In genomic region chr16:47927330-47927729, GRCh38 we compare ENCODE assay signal across 29 cellular contexts.
DNase-seq lines count a peak whose midpoint lies in the region; ATAC-seq and TF ChIP-seq lines count a peak whose summit lies in the region.
"Had no signal": no experiment of that assay in that cellular context is flagged by ENCODE, and none has a peak within 500 bp of the region (broad histone marks: within the 10 kb centered on the region; RNA-seq: fewer than 3 reads in every experiment).

No MANE protein-coding gene starts in this region.

- no peaks in the 10 kb centered on the region for H3K36me3 ChIP-seq in adipocyte (ENCODE audit: control insufficient read depth, insufficient read depth, low read length, severe bottlenecking)
- H3K36me3 ChIP-seq: brain microvascular endothelial cell, esophagus muscularis mucosa, neutrophil, stomach, tibial nerve had no signal

- peak overlapping the region; percentile 47; the same call in 1 of the 2 replicates for H3K27ac Mint-ChIP-seq in HFFc6
- H3K27ac Mint-ChIP-seq: activated B cell treated with CpG ODN at 0.5 μM for 24 hours; activated naive CD8-positive, alpha-beta T cell treated with anti-CD3 and anti-CD28 coated beads for 36 hours; activated T-helper 2 cell treated with anti-CD3 and anti-CD28 coated beads, Interferon-gamma antibody, Interleukin-2, Interleukin-4, amounts not matched to agents 10 μg/mL and 5 μg/mL and 100 μg/mL, durations not matched to agents 14 hours and 24 hours and 36 hours; memory B cell had no signal

- no peaks in the 10 kb centered on the region for H3K36me3 Mint-ChIP-seq in HFFc6 (ENCODE audit: low read depth)
- H3K36me3 Mint-ChIP-seq: activated naive CD8-positive, alpha-beta T cell treated with anti-CD3 and anti-CD28 coated beads for 36 hours; memory B cell had no signal

- CTCF ChIA-PET in AG04449 (lab: Yijun Ruan, JAX): interaction anchor here (1.5 kb wide), 2 partner anchors 11 to 238 kb away, joined by 3 read pairs; no protein-coding TSS in a partner anchor

- H3K4me1 Mint-ChIP-seq in HFFc6 (ENCODE audit: low read depth): peaks cover 32% of the 10 kb centered on the region
- H3K4me1 Mint-ChIP-seq: activated B cell treated with CpG ODN at 0.5 μM for 24 hours; activated naive CD8-positive, alpha-beta T cell treated with anti-CD3 and anti-CD28 coated beads for 36 hours; memory B cell had no signal

- no peak overlapping the region for H3K4me3 Mint-ChIP-seq in HFFc6
- H3K4me3 Mint-ChIP-seq: activated B cell treated with CpG ODN at 0.5 μM for 24 hours; activated naive CD8-positive, alpha-beta T cell treated with anti-CD3 and anti-CD28 coated beads for 36 hours; memory B cell had no signal

- POLR2A ChIA-PET in AG04449 (lab: Yijun Ruan, JAX): no interaction called here

- no peaks in the 10 kb centered on the region for H3K4me1 ChIP-seq in adipocyte (ENCODE audit: control insufficient read depth, insufficient read depth, low read length)
- H3K4me1 ChIP-seq: esophagus muscularis mucosa, psoas muscle, stomach, tibial nerve had no signal

- H3K4me3 ChIP-seq in AG04449 (ENCODE audit: low read depth, low read length) (no peak overlapping the region), adipocyte (ENCODE audit: low read length) (no peak overlapping the region)
- H3K4me3 ChIP-seq: esophagus muscularis mucosa, GM12878, psoas muscle, stomach, tibial nerve had no signal

- no peak for TF ChIP-seq CTCF in AG04449 (IDR thresholded peaks at IDR 0.05; ENCODE audit: insufficient read depth, low read length, missing control alignments)
- TF ChIP-seq CTCF in HFFc6 (IDR thresholded peaks at IDR 0.05): no peak

- H3K9ac ChIP-seq in adipocyte (ENCODE audit: low read length): no peak overlapping the region

- peaks cover 2% of the 10 kb centered on the region; the same call in 1 of the 2 replicates for H3K27me3 Mint-ChIP-seq in HFFc6 (ENCODE audit: insufficient read depth)

- intact Hi-C loops in left cardiac atrium (cut with DNase I) (no loop called here), posterior cingulate gyrus (cut with DNase I) (loop anchor here (5.0 kb wide), 1 partner anchor 395 kb away; no protein-coding TSS in a partner anchor)

- H3K27me3 ChIP-seq in adipocyte (replicated peaks; ENCODE audit: control insufficient read depth, insufficient read depth, low read length): no peaks in the 10 kb centered on the region
- H3K27me3 ChIP-seq: brain microvascular endothelial cell, esophagus muscularis mucosa, neutrophil, stomach, tibial nerve had no signal

- DNase-seq in AG04449 (ENCODE audit: low read depth, low spot score): peak; percentile 7
- DNase-seq in HFFc6: peak; percentile 57
- peak; percentile 46 for DNase-seq in adipocyte (ENCODE audit: low read depth)
- peak; percentile 64 for DNase-seq in iris pigment epithelial cell (ENCODE audit: low read depth)
- DNase-seq in effector CD8-positive, alpha-beta T cell (lab: John Stamatoyannopoulos, UW): no peak
- no peak for DNase-seq in left cardiac atrium
- no peak for DNase-seq in posterior cingulate gyrus
- DNase-seq in AG20443 (ENCODE audit: low spot score): no peak
- DNase-seq: 8988T; activated B cell treated with CpG ODN at 0.5 μM for 24 hours; activated CD4-positive, alpha-beta T cell treated with anti-CD3 and anti-CD28 coated beads, Interleukin-2, amount 50 U/mL, for 4 hours; activated CD8-positive, alpha-beta memory T cell treated with anti-CD3 and anti-CD28 coated beads, Interleukin-2, amount 50 U/mL, for 48 hours; activated naive CD8-positive, alpha-beta T cell treated with anti-CD3 and anti-CD28 coated beads for 36 hours; brain microvascular endothelial cell; effector CD4-positive, alpha-beta T cell; NCI-H1105; NCI-H2029; NCI-H2227 treated with DMSO at 0.1 percent for 48 hours; NCI-H774; psoas muscle; Right ventricle myocardium superior; stimulated activated CD8-positive, alpha-beta memory T cell treated with anti-CD3 and anti-CD28 coated beads, Interleukin-4, amount 100 ng/mL, for 48 hours; stomach had no signal

- no peaks in the 10 kb centered on the region; the same call in 1 of the 2 replicates for H3K9me3 Mint-ChIP-seq in HFFc6
- H3K9me3 Mint-ChIP-seq: activated B cell treated with CpG ODN at 0.5 μM for 24 hours; activated naive CD8-positive, alpha-beta T cell treated with anti-CD3 and anti-CD28 coated beads for 36 hours; activated T-helper 2 cell treated with anti-CD3 and anti-CD28 coated beads, Interferon-gamma antibody, Interleukin-2, Interleukin-4, amounts not matched to agents 10 μg/mL and 5 μg/mL and 100 μg/mL, durations not matched to agents 14 hours and 24 hours and 36 hours had no signal

- ATAC-seq in left cardiac atrium: no peak
- ATAC-seq: GM12878, psoas muscle had no signal

- H3K9me3 ChIP-seq in adipocyte (ENCODE audit: control insufficient read depth, low read length): no peaks in the 10 kb centered on the region
- H3K9me3 ChIP-seq: neutrophil, psoas muscle, stomach, tibial nerve had no signal

Comparison
In these comparisons a context has a peak if more than half of its experiments do, and no peak if none do; other contexts are left out.
1. DNase-seq: peak in AG04449 (single experiment), HFFc6 (single experiment), adipocyte (single experiment) and iris pigment epithelial cell (single experiment); none in effector CD8-positive, alpha-beta T cell (single experiment), left cardiac atrium (single experiment), posterior cingulate gyrus (0 of 10) and AG20443 (single experiment).